20 cellular contexts compared by ENCODE assay signal in the genomic region with DNA sequence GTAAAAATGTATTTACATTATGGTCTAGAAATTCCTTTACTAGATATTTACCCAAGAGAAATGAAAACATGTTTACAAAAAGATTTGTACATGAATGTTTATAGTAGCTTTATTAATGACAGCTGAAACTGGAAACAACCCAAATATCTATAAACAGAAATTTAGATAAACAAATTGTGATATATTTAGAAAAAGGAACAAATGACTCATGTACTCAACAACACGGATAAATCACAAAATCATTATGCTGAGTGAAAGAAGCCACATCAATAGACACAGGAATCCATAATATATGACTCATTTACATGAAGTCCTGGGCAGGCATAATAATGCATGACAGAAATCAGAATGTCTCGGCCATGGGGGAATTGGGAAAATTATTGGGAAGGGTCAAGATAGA.
"Had no signal": no experiment of that assay in that cellular context is flagged by ENCODE, and none has a peak within 500 bp of the region (broad histone marks: within the 10 kb centered on the region; RNA-seq: fewer than 3 reads in every experiment).

No MANE protein-coding gene starts in this region.

- DNase-seq: activated CD4-positive, alpha-beta T cell treated with anti-CD3 and anti-CD28 coated beads, Interleukin-2, amount 50 U/mL, for 4 hours; activated CD8-positive, alpha-beta memory T cell treated with anti-CD3 and anti-CD28 coated beads for 24 hours; activated CD8-positive, alpha-beta memory T cell treated with anti-CD3 and anti-CD28 coated beads, Interleukin-2, amount 50 U/mL, for 48 hours; activated naive CD4-positive, alpha-beta T cell; activated T-cell treated with anti-CD3 and anti-CD28 coated beads, Interleukin-2, amount 50 U/mL, for 4 hours; adrenal gland; effector memory CD4-positive, alpha-beta T cell; esophagus squamous epithelium; kidney glomerular epithelial cell; left ventricle myocardium inferior; mammary epithelial cell; midbrain; stimulated activated CD4-positive, alpha-beta T cell treated with anti-CD3 and anti-CD28 coated beads, Interleukin-4, amount 100 ng/mL, for 24 hours; substantia nigra; T-helper 9 cell; tibial artery had no signal

- ATAC-seq: activated T-cell treated with anti-CD3 and anti-CD28 coated beads, Interleukin-2, amount 50 U/mL, for 4 hours; foreskin keratinocyte; natural killer cell treated with Interleukin-12 subunit alpha and Interleukin-12 subunit beta and Interleukin-15 and Interleukin-18, amount 100 ng/mL, for 72 hours; WTC11 had no signal

- H3K36me3 ChIP-seq: adrenal gland, ascending aorta, esophagus squamous epithelium, left ventricle myocardium inferior, tibial artery had no signal

- H3K27ac ChIP-seq: adrenal gland, ascending aorta, esophagus squamous epithelium, foreskin keratinocyte, left ventricle myocardium inferior, tibial artery had no signal

- H3K9me3 ChIP-seq: adrenal gland, ascending aorta, esophagus squamous epithelium, left ventricle myocardium inferior, tibial artery had no signal

- H3K4me1 ChIP-seq: adrenal gland, ascending aorta, esophagus squamous epithelium, foreskin keratinocyte, left ventricle myocardium inferior, tibial artery had no signal

- H3K4me3 ChIP-seq: adrenal gland, ascending aorta, esophagus squamous epithelium, left ventricle myocardium inferior, tibial artery had no signal

- H3K27me3 ChIP-seq: adrenal gland, ascending aorta, esophagus squamous epithelium, foreskin keratinocyte, tibial artery had no signal
